8 cellular contexts compared by ENCODE assay signal in the genomic region with DNA sequence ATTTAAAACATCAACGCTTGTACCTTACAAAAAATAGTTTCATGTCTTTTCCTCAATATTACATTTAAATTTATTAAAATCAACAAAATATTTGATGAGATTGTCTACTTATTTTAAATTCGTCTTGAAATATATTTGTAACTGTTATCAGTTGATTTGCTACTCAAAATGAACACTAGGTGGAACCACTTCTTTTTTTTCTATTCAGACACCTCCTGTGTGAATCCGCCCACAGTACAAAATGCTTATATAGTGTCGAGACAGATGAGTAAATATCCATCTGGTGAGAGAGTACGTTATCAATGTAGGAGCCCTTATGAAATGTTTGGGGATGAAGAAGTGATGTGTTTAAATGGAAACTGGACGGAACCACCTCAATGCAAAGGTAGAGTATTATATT.
DNase-seq lines count a peak whose midpoint lies in the region; ATAC-seq lines count a peak whose summit lies in the region.
"Not testable (repeated sequence)": the region's sequence is repeated elsewhere in the genome, so short reads cannot be mapped to it uniquely, and the experiment has no call there.

No MANE protein-coding gene starts in this region.

- ATAC-seq in GM21360 (IDR thresholded peaks at IDR 0.05; ENCODE audit: unreplicated experiment) (peak; percentile 99), HG03103 (IDR thresholded peaks at IDR 0.05; ENCODE audit: low read depth, unreplicated experiment) (peak; percentile 97)

- peak; percentile 60 for DNase-seq in EL
- DNase-seq in NCI-H1048 (lab: John Stamatoyannopoulos, UW) = peak; percentile 19
- peak; percentile 8 for DNase-seq in NCI-H774 (lab: John Stamatoyannopoulos, UW)
- peak; percentile 58 for DNase-seq in adipocyte (ENCODE audit: low read depth)
- DNase-seq in foreskin melanocyte = peak; percentile 11
- DNase-seq in skeletal muscle cell (ENCODE audit: low read depth) = peak; percentile 27

- not testable (repeated sequence) for H3K4me3 ChIP-seq in adipocyte (ENCODE audit: low read length); skeletal muscle cell (ENCODE audit: low read depth, low read length)

- not testable (repeated sequence) for H3K27me3 ChIP-seq in adipocyte (replicated peaks; ENCODE audit: control insufficient read depth, insufficient read depth, low read length)

- not testable (repeated sequence) for H3K9ac ChIP-seq in adipocyte (ENCODE audit: low read length)

- not testable (repeated sequence) for H3K9me3 ChIP-seq in adipocyte (ENCODE audit: control insufficient read depth, low read length)

- peaks cover 43% of the 10 kb centered on the region for H3K36me3 ChIP-seq in adipocyte (ENCODE audit: control insufficient read depth, insufficient read depth, low read length, severe bottlenecking)

- not testable (repeated sequence) for H3K4me1 ChIP-seq in adipocyte (ENCODE audit: control insufficient read depth, insufficient read depth, low read length)

Comparison
In these comparisons a context has a peak if more than half of its experiments do, and no peak if none do; other contexts are left out.
1. DNase-seq: peak in every context shown above with its lines; median percentile 60 in EL; 58 in adipocyte; 27 in skeletal muscle cell; 19 in NCI-H1048; 11 in foreskin melanocyte; 8 in NCI-H774.